In the genomic region with DNA sequence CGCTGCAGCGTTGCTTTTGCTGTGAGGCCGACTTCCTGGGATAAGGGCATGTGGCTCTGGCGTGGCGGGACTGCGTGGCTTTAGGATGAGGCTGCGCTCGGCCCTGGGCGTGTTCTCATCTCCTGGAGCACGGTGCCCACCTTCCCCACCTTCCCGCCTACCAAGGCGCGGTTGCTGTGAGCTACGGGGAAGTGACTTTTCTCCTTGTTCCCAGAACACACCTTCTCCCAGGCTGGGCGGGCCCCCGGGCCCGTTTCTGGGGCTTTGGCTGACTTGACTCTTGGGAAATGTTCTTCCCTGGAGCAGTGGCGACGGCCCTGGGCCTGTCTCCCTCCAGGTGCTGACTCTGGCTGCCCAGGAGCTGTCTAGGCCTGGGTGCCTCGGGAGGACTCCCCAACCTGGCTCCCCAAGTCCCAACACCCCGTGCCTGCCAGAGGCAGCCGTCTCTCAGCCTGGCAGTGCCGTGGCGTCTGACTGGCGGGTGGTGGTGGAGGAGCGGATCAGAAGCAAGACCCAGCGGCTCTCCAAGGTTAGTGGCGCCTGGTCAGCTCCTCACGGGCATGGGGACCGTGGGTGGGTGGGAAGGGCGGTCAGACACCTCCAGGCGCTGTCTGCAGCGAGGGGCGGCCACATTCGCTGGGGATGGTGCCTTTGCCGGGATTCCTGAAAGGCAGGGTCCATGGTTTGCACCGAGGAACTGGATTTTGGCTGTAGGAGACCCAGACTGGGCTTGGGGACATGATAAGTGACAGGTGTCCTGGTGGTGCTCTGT, we compare ENCODE assay signal across 17 cellular contexts. TPM values are rescaled to one million over a fixed set of nuclear protein-coding genes. Genes with fewer than 3 reads are reported as not detected.
DNase-seq lines count a peak whose midpoint lies in the region; ATAC-seq, FAIRE-seq and TF ChIP-seq lines count a peak whose summit lies in the region.
"Had no signal": no experiment of that assay in that cellular context is flagged by ENCODE, and none has a peak within 500 bp of the region (broad histone marks: within the 10 kb centered on the region; RNA-seq: fewer than 3 reads in every experiment).

No MANE protein-coding gene starts in this region.

- H3K9me3 ChIP-seq in HepG2 (ENCODE audit: low read length) = no peaks in the 10 kb centered on the region
- no peaks in the 10 kb centered on the region for H3K9me3 ChIP-seq in right lobe of liver
- no peaks in the 10 kb centered on the region for H3K9me3 ChIP-seq in K562 (replicated peaks; ENCODE audit: control insufficient read depth, insufficient read depth, low read depth, low read length)
- H3K9me3 ChIP-seq in upper lobe of right lung = no peaks in the 10 kb centered on the region

- no peaks in the 10 kb centered on the region for H3K9me1 ChIP-seq in K562 (ENCODE audit: control insufficient read depth, insufficient read depth, low read length)

- H4K20me1 ChIP-seq in HepG2 (ENCODE audit: insufficient read depth, low read length) (no peaks in the 10 kb centered on the region), K562 (replicated peaks; ENCODE audit: control insufficient read depth, insufficient read depth, low read length) (no peaks in the 10 kb centered on the region)

- TF ChIP-seq RAD21 in HepG2 (CRISPR knock-in tag; IDR thresholded peaks at IDR 0.05) (no peak), K562 (CRISPR knock-in tag; conservative IDR thresholded peaks at IDR 0.05 in 1 of 2, IDR thresholded peaks at IDR 0.05 in 1 of 2) (no peak)

- WGBS in HepG2 (ENCODE audit: low lambda C conversion rate) = 99% methylated on average over 17 of the region's 37 CpGs
- 94% methylated on average over 18 of the region's 37 CpGs for WGBS in right lobe of liver (ENCODE audit: insufficient coverage, low coverage, low lambda C conversion rate, missing lambda C conversion rate)
- 92% methylated on average over 16 of the region's 37 CpGs for WGBS in K562 (ENCODE audit: insufficient coverage, low coverage, missing lambda C conversion rate)

- FAIRE-seq in HepG2 (lab: Jason Lieb, UNC) (no peak), K562 (lab: Jason Lieb, UNC) (no peak)
- FAIRE-seq: A204.1, GM18507 had no signal

- in situ Hi-C loops in HepG2 (cut with HindIII; ENCODE audit: extremely low pct_ligation_motif_present, low pct_unique_long_range_greater_than_20kb) (no loop called here), K562 (cut with MboI) (no loop called here)

- POLR2A ChIA-PET in HepG2 (lab: Yijun Ruan, JAX) (interaction anchor here (0.7 kb wide), 1 partner anchor 11 kb away, joined by 3 read pairs; no protein-coding TSS in a partner anchor), K562 (lab: Yijun Ruan, JAX) (no interaction called here)

- CTCF ChIA-PET in HepG2 (lab: Yijun Ruan, JAX; ENCODE audit: low intra/inter-chr PET ratio, low total read pairs) = no interaction called here
- CTCF ChIA-PET in K562 (lab: Yijun Ruan, JAX; ENCODE audit: low intra/inter-chr PET ratio) = no interaction called here

- intact Hi-C loops in HepG2 (cut with micrococcal nuclease; ENCODE audit: unreplicated experiment) (no loop called here), right lobe of liver (cut with DNase I) (no loop called here), K562 (cut with micrococcal nuclease) (no loop called here), upper lobe of right lung (cut with DNase I) (no loop called here)

- no peak for TF ChIP-seq EP300 in HepG2 (IDR thresholded peaks at IDR 0.05; ENCODE audit: low read depth in 2 of 2, low read length in 2 of 2)
- no peak for TF ChIP-seq EP300 in HepG2 (CRISPR knock-in tag; IDR thresholded peaks at IDR 0.05; ENCODE audit: borderline replicate concordance)
- no peak for TF ChIP-seq EP300 in K562 (IDR thresholded peaks at IDR 0.05; ENCODE audit: low read length)

- DNase-seq in HepG2 (ENCODE audit: low spot score) = no peak
- DNase-seq in right lobe of liver = no peak
- no peak for DNase-seq in K562 (ENCODE audit: extremely low read depth in 1 of 4, low spot score in 3 of 4)
- peak; percentile 59 for DNase-seq in upper lobe of right lung
- no peak for DNase-seq in SIG-M5 treated with dmso at 0.1 percent for 504 hours (lab: John Stamatoyannopoulos, UW; ENCODE audit: unreplicated experiment)
- DNase-seq: C1 segment of cervical spinal cord; Calu3; CD4-positive, alpha-beta T cell; DMS 273 treated with DMSO at 0.1 percent for 48 hours; H7; IMR-90 had no signal

- H3K4me2 ChIP-seq in HepG2 (ENCODE audit: low read depth, low read length) (no peak overlapping the region), K562 (ENCODE audit: insufficient read depth, low read length) (no peak overlapping the region)
- H3K4me2 ChIP-seq: GM23338 had no signal

- BruUV-seq in HepG2 (replicated peaks; lab: Mats Ljungman, UMichigan) (no TSS peak), K562 (replicated peaks; lab: Mats Ljungman, UMichigan) (no TSS peak)

- H2AFZ ChIP-seq in HepG2 (ENCODE audit: low read length) (no peak overlapping the region), K562 (ENCODE audit: low read depth, low read length) (no peak overlapping the region)
- H2AFZ ChIP-seq: GM23338 had no signal

- no peak overlapping the region for H3K9ac ChIP-seq in HepG2 (ENCODE audit: insufficient read depth, low read depth, low read length)
- H3K9ac ChIP-seq in K562 (ENCODE audit: insufficient read depth in 1 of 2, low read depth in 2 of 2, low read length in 2 of 2) = no peak overlapping the region; a peak in 1 of 4 replicates

- H3K27me3 ChIP-seq in HepG2 (ENCODE audit: control insufficient read depth in 1 of 2, insufficient read depth in 2 of 2, low read length in 2 of 2) (no peaks in the 10 kb centered on the region), right lobe of liver (no peaks in the 10 kb centered on the region), K562 (ENCODE audit: control insufficient read depth in 2 of 2, insufficient read depth in 2 of 2, low read length in 2 of 2) (no peaks in the 10 kb centered on the region), upper lobe of right lung (no peaks in the 10 kb centered on the region)

- no peak overlapping the region for H3K4me3 ChIP-seq in HepG2 (replicated peaks in 1 of 3; ENCODE audit: insufficient read depth in 1 of 3, low read depth in 2 of 3, low read length in 3 of 3)
- H3K4me3 ChIP-seq in right lobe of liver = no peak overlapping the region
- H3K4me3 ChIP-seq in K562 = no peak overlapping the region
- no peak overlapping the region for H3K4me3 ChIP-seq in upper lobe of right lung
- H3K4me3 ChIP-seq: GM23338 had no signal

- no peaks in the 10 kb centered on the region for H3K79me2 ChIP-seq in HepG2 (ENCODE audit: insufficient read depth, low read length)
- no peaks in the 10 kb centered on the region for H3K79me2 ChIP-seq in K562 (ENCODE audit: control insufficient read depth, insufficient read depth, low read length)

- H3K4me1 ChIP-seq in HepG2 (ENCODE audit: insufficient read depth, low read length) (no peaks in the 10 kb centered on the region), right lobe of liver (no peaks in the 10 kb centered on the region), K562 (replicated peaks in 1 of 2; ENCODE audit: control insufficient read depth in 2 of 2, insufficient read depth in 2 of 2, low read length in 2 of 2) (peaks cover 0 to 42% of the 10 kb centered on the region in 2 experiments; a peak in 2 of 5 replicates), upper lobe of right lung (peaks cover under 1% of the 10 kb centered on the region)

- TF ChIP-seq POLR2A in HepG2 (IDR thresholded peaks at IDR 0.05; ENCODE audit: insufficient read depth in 1 of 2, low read depth in 2 of 2, low read length in 2 of 2) (no peak), right lobe of liver (IDR thresholded peaks at IDR 0.05) (no peak), K562 (conservative IDR thresholded peaks at IDR 0.05) (no peak)

- TF ChIP-seq CTCF in HepG2 (CRISPR knock-in tag; IDR thresholded peaks at IDR 0.05) (no peak), right lobe of liver (IDR thresholded peaks at IDR 0.05) (no peak), K562 (IDR thresholded peaks at IDR 0.05 in 2 of 3, conservative IDR thresholded peaks at IDR 0.05 in 1 of 3; ENCODE audit: insufficient read depth in 2 of 3, low read depth in 1 of 3, low read length in 3 of 3) (no peak), upper lobe of right lung (IDR thresholded peaks at IDR 0.05) (no peak)

- no peak overlapping the region for H3K27ac ChIP-seq in HepG2 (ENCODE audit: extremely low read length, insufficient read depth, low read length)
- H3K27ac ChIP-seq in right lobe of liver = no peak overlapping the region
- no peak overlapping the region for H3K27ac ChIP-seq in K562 (ENCODE audit: extremely low read depth, low read depth, low read length)
- H3K27ac ChIP-seq in upper lobe of right lung = no peak overlapping the region
- H3K27ac ChIP-seq: HL-60 had no signal

- ATAC-seq in HepG2 (no peak), right lobe of liver (no peak), K562 (no peak), upper lobe of right lung (no peak)
- ATAC-seq: GM23338 had no signal

- peaks cover 12 to 24% of the 10 kb centered on the region in 2 experiments; a peak in 2 of 5 replicates for H3K36me3 ChIP-seq in HepG2 (replicated peaks in 1 of 2; ENCODE audit: control insufficient read depth in 1 of 2, insufficient read depth in 2 of 2, low read length in 2 of 2)
- peaks cover 0 to 28% (median 11%) of the 10 kb centered on the region in 4 donors for H3K36me3 ChIP-seq in right lobe of liver
- peaks cover 78% of the 10 kb centered on the region; the same call in 1 of the 3 replicates for H3K36me3 ChIP-seq in K562 (ENCODE audit: control insufficient read depth, insufficient read depth, low read length)
- peaks cover 33% of the 10 kb centered on the region for H3K36me3 ChIP-seq in upper lobe of right lung

RNA-seq across cellular contexts. Expression of a gene that starts 12.1 kb away (rescaled TPM):
- total RNA-seq in HepG2 (2016; rRNA removed; fragmentation: Illumina TruSeq; extraction: Trizol) (8.9 and 17.9 TPM in 2 replicates), right lobe of liver (10 to 100 TPM in 5 of 6 experiments, 1 to 10 TPM in 1; 9.5 to 31.0 (median 20.8) TPM), K562 (2014; rRNA removed) (35.1 and 47.4 TPM in 2 replicates), K562 (2014; rRNA removed; fragmentation: Illumina TruSeq; extraction: Trizol) (1.7 and 3.0 TPM in 2 replicates), K562 (2015; rRNA removed; fragmentation: Illumina TruSeq; extraction: Trizol) (21.2 and 21.9 TPM in 2 replicates), K562 (2021) (77.4 and 91.8 TPM in 2 replicates), upper lobe of right lung (26.0 TPM)
- 4.6 and 5.6 TPM in 2 replicates for total RNA-seq in HepG2 (2016; cell fraction: cytosol; rRNA removed; fragmentation: Illumina TruSeq; extraction: Trizol; ENCODE audit: low read depth)
- total RNA-seq in HepG2 (2016; cell fraction: insoluble cytoplasmic fraction; rRNA removed; fragmentation: Illumina TruSeq; extraction: Trizol) = 8.4 and 19.3 TPM in 2 replicates
- total RNA-seq in HepG2 (2016; cell fraction: membrane; rRNA removed; fragmentation: Illumina TruSeq; extraction: Trizol) = 5.9 and 7.0 TPM in 2 replicates
- total RNA-seq in HepG2 (2016; cell fraction: nucleus; rRNA removed; fragmentation: Illumina TruSeq; extraction: Trizol) = 21.0 and 26.7 TPM in 2 replicates
- polyA plus RNA-seq in HepG2 (2011; rRNA removed) (10.1 and 12.5 TPM in 2 replicates), K562 (2011; rRNA removed) (14.5 and 24.6 TPM in 2 replicates), K562 (2014; fragmentation: Illumina TruSeq; extraction: Trizol) (8.2 and 29.3 TPM in 2 replicates), K562 (2014; fragmentation: Nextera tagmentation; extraction: Ambion mirVana) (1 to 10 TPM in 1 of 2 experiments, under 1 TPM in 1; 0.51 to 1.4 TPM), K562 (2014; rRNA removed) (60.2 and 63.2 TPM in 2 replicates)
- polyA plus RNA-seq in HepG2 (2011; cell fraction: cytosol; rRNA removed) = 4.0 and 7.4 TPM in 2 replicates
- 188 and 244 TPM in 2 replicates for polyA plus RNA-seq in HepG2 (2011; cell fraction: nucleus; rRNA removed)
- 11.3 and 13.8 TPM in 2 replicates for polyA plus RNA-seq in HepG2 (2012)
- polyA plus RNA-seq in HepG2 (2016; cell fraction: cytosol; fragmentation: Illumina TruSeq; extraction: Trizol; ENCODE audit: low read depth) = 1.7 and 2.3 TPM in 2 replicates
- polyA plus RNA-seq in HepG2 (2016; cell fraction: insoluble cytoplasmic fraction; fragmentation: Illumina TruSeq; extraction: Trizol; ENCODE audit: low read depth) = 9.6 and 13.7 TPM in 2 replicates
- polyA plus RNA-seq in HepG2 (2016; cell fraction: membrane; fragmentation: Illumina TruSeq; extraction: Trizol; ENCODE audit: low read depth) = 2.9 and 3.2 TPM in 2 replicates
- polyA plus RNA-seq in HepG2 (2016; cell fraction: nucleus; fragmentation: Illumina TruSeq; extraction: Trizol; ENCODE audit: insufficient read depth, low read depth) = 87.0 and 87.4 TPM in 2 replicates
- 11.5 and 12.7 TPM in 2 replicates for polyA minus RNA-seq in HepG2 (2011; rRNA and poly(A)+ RNA removed; ENCODE audit: low replicate concordance)
- 6.3 and 9.0 TPM in 2 replicates for polyA minus RNA-seq in HepG2 (2011; cell fraction: cytosol; rRNA and poly(A)+ RNA removed)
- polyA minus RNA-seq in HepG2 (2011; cell fraction: nucleus; rRNA and poly(A)+ RNA removed) = 18.6 and 19.7 TPM in 2 replicates
- 105 and 266 TPM in 2 replicates for total RNA-seq in K562 (2011; cell fraction: chromatin; rRNA removed; ENCODE audit: low replicate concordance)
- 180 and 212 TPM in 2 replicates for total RNA-seq in K562 (2011; cell fraction: nucleolus; rRNA removed)
- 109 and 112 TPM in 2 replicates for total RNA-seq in K562 (2011; cell fraction: nucleoplasm; rRNA removed)
- polyA plus RNA-seq in K562 (2011; cell fraction: cytosol; rRNA removed) = 19.9 and 53.3 TPM in 2 replicates
- 229 and 359 TPM in 2 replicates for polyA plus RNA-seq in K562 (2011; cell fraction: nucleus; rRNA removed)
- polyA plus RNA-seq in K562 (2012) = 48.2 and 53.0 TPM in 2 replicates
- polyA minus RNA-seq in K562 (2011; rRNA and poly(A)+ RNA removed) = 5.7 and 6.3 TPM in 2 replicates
- 24.3 and 30.0 TPM in 2 replicates for polyA minus RNA-seq in K562 (2011; cell fraction: cytosol; rRNA and poly(A)+ RNA removed)
- 48.3 and 54.8 TPM in 2 replicates for polyA minus RNA-seq in K562 (2011; cell fraction: nucleus; rRNA and poly(A)+ RNA removed)

RNA-seq across cellular contexts. Expression of a gene that starts 16.5 kb away (rescaled TPM):
- total RNA-seq in HepG2 (2016; rRNA removed; fragmentation: Illumina TruSeq; extraction: Trizol) = not detected in 2 replicates
- not detected in 2 replicates for total RNA-seq in HepG2 (2016; cell fraction: cytosol; rRNA removed; fragmentation: Illumina TruSeq; extraction: Trizol; ENCODE audit: low read depth)
- not detected in 2 replicates for total RNA-seq in HepG2 (2016; cell fraction: insoluble cytoplasmic fraction; rRNA removed; fragmentation: Illumina TruSeq; extraction: Trizol)
- not detected in 2 replicates for total RNA-seq in HepG2 (2016; cell fraction: membrane; rRNA removed; fragmentation: Illumina TruSeq; extraction: Trizol)
- total RNA-seq in HepG2 (2016; cell fraction: nucleus; rRNA removed; fragmentation: Illumina TruSeq; extraction: Trizol) = not detected in 2 replicates
- 0.04 TPM in 1 of 2 replicates, not detected in the other for polyA plus RNA-seq in HepG2 (2011; rRNA removed)
- 0.04 TPM in 1 of 2 replicates, not detected in the other for polyA plus RNA-seq in HepG2 (2011; cell fraction: cytosol; rRNA removed)
- polyA plus RNA-seq in HepG2 (2011; cell fraction: nucleus; rRNA removed) = not detected in 2 replicates
- polyA plus RNA-seq in HepG2 (2012) = not detected in 2 replicates
- not detected in 2 replicates for polyA plus RNA-seq in HepG2 (2016; cell fraction: cytosol; fragmentation: Illumina TruSeq; extraction: Trizol; ENCODE audit: low read depth)
- polyA plus RNA-seq in HepG2 (2016; cell fraction: insoluble cytoplasmic fraction; fragmentation: Illumina TruSeq; extraction: Trizol; ENCODE audit: low read depth) = not detected in 2 replicates
- polyA plus RNA-seq in HepG2 (2016; cell fraction: membrane; fragmentation: Illumina TruSeq; extraction: Trizol; ENCODE audit: low read depth) = not detected in 2 replicates
- polyA plus RNA-seq in HepG2 (2016; cell fraction: nucleus; fragmentation: Illumina TruSeq; extraction: Trizol; ENCODE audit: insufficient read depth, low read depth) = not detected in 2 replicates
- polyA minus RNA-seq in HepG2 (2011; rRNA and poly(A)+ RNA removed; ENCODE audit: low replicate concordance) = not detected in 2 replicates
- polyA minus RNA-seq in HepG2 (2011; cell fraction: cytosol; rRNA and poly(A)+ RNA removed) = not detected in 2 replicates
- polyA minus RNA-seq in HepG2 (2011; cell fraction: nucleus; rRNA and poly(A)+ RNA removed) = not detected in 2 replicates
- total RNA-seq in right lobe of liver = not detected
- total RNA-seq in K562 (2011; cell fraction: chromatin; rRNA removed; ENCODE audit: low replicate concordance) = not detected in 2 replicates
- not detected in 2 replicates for total RNA-seq in K562 (2011; cell fraction: nucleolus; rRNA removed)
- not detected in 2 replicates for total RNA-seq in K562 (2011; cell fraction: nucleoplasm; rRNA removed)
- total RNA-seq in K562 (2014; rRNA removed) = not detected in 2 replicates
- not detected in 2 replicates for total RNA-seq in K562 (2014; rRNA removed; fragmentation: Illumina TruSeq; extraction: Trizol)
- total RNA-seq in K562 (2015; rRNA removed; fragmentation: Illumina TruSeq; extraction: Trizol) = not detected in 2 replicates
- total RNA-seq in K562 (2021) = 0.11 and 0.38 TPM in 2 replicates
- polyA plus RNA-seq in K562 (2011; rRNA removed) = not detected in 2 replicates
- 0.07 TPM in 1 of 2 replicates, not detected in the other for polyA plus RNA-seq in K562 (2011; cell fraction: cytosol; rRNA removed)
- 0.09 TPM in 1 of 2 replicates, not detected in the other for polyA plus RNA-seq in K562 (2011; cell fraction: nucleus; rRNA removed)
- not detected in 2 replicates for polyA plus RNA-seq in K562 (2012)
- not detected in 2 replicates for polyA plus RNA-seq in K562 (2014; fragmentation: Illumina TruSeq; extraction: Trizol)
- not detected for polyA plus RNA-seq in K562 (2014; fragmentation: Nextera tagmentation; extraction: Ambion mirVana)
- not detected in 2 replicates for polyA plus RNA-seq in K562 (2014; rRNA removed)
- polyA minus RNA-seq in K562 (2011; rRNA and poly(A)+ RNA removed) = not detected in 2 replicates
- not detected in 2 replicates for polyA minus RNA-seq in K562 (2011; cell fraction: cytosol; rRNA and poly(A)+ RNA removed)
- not detected in 2 replicates for polyA minus RNA-seq in K562 (2011; cell fraction: nucleus; rRNA and poly(A)+ RNA removed)
- not detected for total RNA-seq in upper lobe of right lung
- total RNA-seq: B cell; Calu3; CD4-positive, alpha-beta T cell; Daoy; GM23338; H7; IMR-90 had no signal
- polyA plus RNA-seq: GM23338 had no signal

RNA-seq across cellular contexts. Expression of a gene that starts 28.2 kb away (rescaled TPM):
- not detected in 2 replicates for total RNA-seq in HepG2 (2016; rRNA removed; fragmentation: Illumina TruSeq; extraction: Trizol)
- not detected in 2 replicates for total RNA-seq in HepG2 (2016; cell fraction: cytosol; rRNA removed; fragmentation: Illumina TruSeq; extraction: Trizol; ENCODE audit: low read depth)
- total RNA-seq in HepG2 (2016; cell fraction: insoluble cytoplasmic fraction; rRNA removed; fragmentation: Illumina TruSeq; extraction: Trizol) = not detected in 2 replicates
- not detected in 2 replicates for total RNA-seq in HepG2 (2016; cell fraction: membrane; rRNA removed; fragmentation: Illumina TruSeq; extraction: Trizol)
- total RNA-seq in HepG2 (2016; cell fraction: nucleus; rRNA removed; fragmentation: Illumina TruSeq; extraction: Trizol) = not detected in 2 replicates
- not detected in 2 replicates for polyA plus RNA-seq in HepG2 (2011; rRNA removed)
- polyA plus RNA-seq in HepG2 (2011; cell fraction: cytosol; rRNA removed) = not detected in 2 replicates
- polyA plus RNA-seq in HepG2 (2011; cell fraction: nucleus; rRNA removed) = not detected in 2 replicates
- polyA plus RNA-seq in HepG2 (2012) = not detected in 2 replicates
- not detected in 2 replicates for polyA plus RNA-seq in HepG2 (2016; cell fraction: cytosol; fragmentation: Illumina TruSeq; extraction: Trizol; ENCODE audit: low read depth)
- polyA plus RNA-seq in HepG2 (2016; cell fraction: insoluble cytoplasmic fraction; fragmentation: Illumina TruSeq; extraction: Trizol; ENCODE audit: low read depth) = not detected in 2 replicates
- not detected in 2 replicates for polyA plus RNA-seq in HepG2 (2016; cell fraction: membrane; fragmentation: Illumina TruSeq; extraction: Trizol; ENCODE audit: low read depth)
- not detected in 2 replicates for polyA plus RNA-seq in HepG2 (2016; cell fraction: nucleus; fragmentation: Illumina TruSeq; extraction: Trizol; ENCODE audit: insufficient read depth, low read depth)
- not detected in 2 replicates for polyA minus RNA-seq in HepG2 (2011; rRNA and poly(A)+ RNA removed; ENCODE audit: low replicate concordance)
- polyA minus RNA-seq in HepG2 (2011; cell fraction: cytosol; rRNA and poly(A)+ RNA removed) = not detected in 2 replicates
- polyA minus RNA-seq in HepG2 (2011; cell fraction: nucleus; rRNA and poly(A)+ RNA removed) = not detected in 2 replicates
- total RNA-seq in right lobe of liver = 10 to 100 TPM in 2 of 6 experiments, 1 to 10 TPM in 4; 4.7 to 18.7 (median 8.9) TPM
- not detected in 2 replicates for total RNA-seq in K562 (2011; cell fraction: chromatin; rRNA removed; ENCODE audit: low replicate concordance)
- total RNA-seq in K562 (2011; cell fraction: nucleolus; rRNA removed) = not detected in 2 replicates
- not detected in 2 replicates for total RNA-seq in K562 (2011; cell fraction: nucleoplasm; rRNA removed)
- total RNA-seq in K562 (2014; rRNA removed) = not detected in 2 replicates
- not detected in 2 replicates for total RNA-seq in K562 (2014; rRNA removed; fragmentation: Illumina TruSeq; extraction: Trizol)
- not detected in 2 replicates for total RNA-seq in K562 (2015; rRNA removed; fragmentation: Illumina TruSeq; extraction: Trizol)
- 0.18 TPM in 1 of 2 replicates, not detected in the other for total RNA-seq in K562 (2021)
- polyA plus RNA-seq in K562 (2011; rRNA removed) = not detected in 2 replicates
- polyA plus RNA-seq in K562 (2011; cell fraction: cytosol; rRNA removed) = not detected in 2 replicates
- not detected in 2 replicates for polyA plus RNA-seq in K562 (2011; cell fraction: nucleus; rRNA removed)
- 0.09 and 0.29 TPM in 2 replicates for polyA plus RNA-seq in K562 (2012)
- not detected in 2 replicates for polyA plus RNA-seq in K562 (2014; fragmentation: Illumina TruSeq; extraction: Trizol)
- polyA plus RNA-seq in K562 (2014; fragmentation: Nextera tagmentation; extraction: Ambion mirVana) = under 1 TPM in 1 of 2 experiments, not detected in 1; 0.04 TPM
- not detected in 2 replicates for polyA plus RNA-seq in K562 (2014; rRNA removed)
- polyA minus RNA-seq in K562 (2011; rRNA and poly(A)+ RNA removed) = not detected in 2 replicates
- polyA minus RNA-seq in K562 (2011; cell fraction: cytosol; rRNA and poly(A)+ RNA removed) = not detected in 2 replicates
- not detected in 2 replicates for polyA minus RNA-seq in K562 (2011; cell fraction: nucleus; rRNA and poly(A)+ RNA removed)
- 69.2 TPM for total RNA-seq in upper lobe of right lung
- total RNA-seq: Calu3, Daoy had no signal

RNA-seq across cellular contexts. Expression of a gene that starts 30.4 kb away (rescaled TPM):
- total RNA-seq in HepG2 (2016; rRNA removed; fragmentation: Illumina TruSeq; extraction: Trizol) = 9.8 and 25.1 TPM in 2 replicates
- total RNA-seq in HepG2 (2016; cell fraction: cytosol; rRNA removed; fragmentation: Illumina TruSeq; extraction: Trizol; ENCODE audit: low read depth) = 8.5 and 9.5 TPM in 2 replicates
- 6.2 and 24.1 TPM in 2 replicates for total RNA-seq in HepG2 (2016; cell fraction: insoluble cytoplasmic fraction; rRNA removed; fragmentation: Illumina TruSeq; extraction: Trizol)
- 6.7 and 7.5 TPM in 2 replicates for total RNA-seq in HepG2 (2016; cell fraction: membrane; rRNA removed; fragmentation: Illumina TruSeq; extraction: Trizol)
- total RNA-seq in HepG2 (2016; cell fraction: nucleus; rRNA removed; fragmentation: Illumina TruSeq; extraction: Trizol) = 22.9 and 27.4 TPM in 2 replicates
- polyA plus RNA-seq in HepG2 (2011; rRNA removed) = 24.6 and 33.6 TPM in 2 replicates
- polyA plus RNA-seq in HepG2 (2011; cell fraction: cytosol; rRNA removed) = 11.6 and 26.3 TPM in 2 replicates
- polyA plus RNA-seq in HepG2 (2011; cell fraction: nucleus; rRNA removed) = 413 and 489 TPM in 2 replicates
- 30.8 and 56.7 TPM in 2 replicates for polyA plus RNA-seq in HepG2 (2012)
- polyA plus RNA-seq in HepG2 (2016; cell fraction: cytosol; fragmentation: Illumina TruSeq; extraction: Trizol; ENCODE audit: low read depth) = 1.7 and 1.8 TPM in 2 replicates
- 6.7 and 9.1 TPM in 2 replicates for polyA plus RNA-seq in HepG2 (2016; cell fraction: insoluble cytoplasmic fraction; fragmentation: Illumina TruSeq; extraction: Trizol; ENCODE audit: low read depth)
- polyA plus RNA-seq in HepG2 (2016; cell fraction: membrane; fragmentation: Illumina TruSeq; extraction: Trizol; ENCODE audit: low read depth) = 3.8 and 6.1 TPM in 2 replicates
- 78.0 and 79.0 TPM in 2 replicates for polyA plus RNA-seq in HepG2 (2016; cell fraction: nucleus; fragmentation: Illumina TruSeq; extraction: Trizol; ENCODE audit: insufficient read depth, low read depth)
- polyA minus RNA-seq in HepG2 (2011; rRNA and poly(A)+ RNA removed; ENCODE audit: low replicate concordance) = 47.8 and 83.3 TPM in 2 replicates
- polyA minus RNA-seq in HepG2 (2011; cell fraction: cytosol; rRNA and poly(A)+ RNA removed) = 15.7 and 20.3 TPM in 2 replicates
- polyA minus RNA-seq in HepG2 (2011; cell fraction: nucleus; rRNA and poly(A)+ RNA removed) = 46.9 and 49.4 TPM in 2 replicates
- total RNA-seq in right lobe of liver = 10 to 100 TPM; 36.0 to 50.8 (median 40.8) TPM
- total RNA-seq in K562 (2011; cell fraction: chromatin; rRNA removed; ENCODE audit: low replicate concordance) = 211 and 640 TPM in 2 replicates
- total RNA-seq in K562 (2011; cell fraction: nucleolus; rRNA removed) = 395 and 397 TPM in 2 replicates
- 230 and 249 TPM in 2 replicates for total RNA-seq in K562 (2011; cell fraction: nucleoplasm; rRNA removed)
- 56.3 and 60.8 TPM in 2 replicates for total RNA-seq in K562 (2014; rRNA removed)
- total RNA-seq in K562 (2014; rRNA removed; fragmentation: Illumina TruSeq; extraction: Trizol) = 8.4 and 10.7 TPM in 2 replicates
- 19.6 and 22.4 TPM in 2 replicates for total RNA-seq in K562 (2015; rRNA removed; fragmentation: Illumina TruSeq; extraction: Trizol)
- 85.3 and 97.0 TPM in 2 replicates for total RNA-seq in K562 (2021)
- 18.2 and 29.5 TPM in 2 replicates for polyA plus RNA-seq in K562 (2011; rRNA removed)
- 15.2 and 41.1 TPM in 2 replicates for polyA plus RNA-seq in K562 (2011; cell fraction: cytosol; rRNA removed)
- polyA plus RNA-seq in K562 (2011; cell fraction: nucleus; rRNA removed) = 239 and 402 TPM in 2 replicates
- 92.4 and 190 TPM in 2 replicates for polyA plus RNA-seq in K562 (2012)
- 18.7 and 39.3 TPM in 2 replicates for polyA plus RNA-seq in K562 (2014; fragmentation: Illumina TruSeq; extraction: Trizol)
- polyA plus RNA-seq in K562 (2014; fragmentation: Nextera tagmentation; extraction: Ambion mirVana) = under 1 TPM; 0.06 TPM
- 81.5 and 126 TPM in 2 replicates for polyA plus RNA-seq in K562 (2014; rRNA removed)
- 9.3 and 23.0 TPM in 2 replicates for polyA minus RNA-seq in K562 (2011; rRNA and poly(A)+ RNA removed)
- polyA minus RNA-seq in K562 (2011; cell fraction: cytosol; rRNA and poly(A)+ RNA removed) = 19.6 and 27.9 TPM in 2 replicates
- 70.2 and 71.9 TPM in 2 replicates for polyA minus RNA-seq in K562 (2011; cell fraction: nucleus; rRNA and poly(A)+ RNA removed)
- total RNA-seq in upper lobe of right lung = 138 TPM
